ENCODE assay signal across 8 cellular contexts in the genomic region with DNA sequence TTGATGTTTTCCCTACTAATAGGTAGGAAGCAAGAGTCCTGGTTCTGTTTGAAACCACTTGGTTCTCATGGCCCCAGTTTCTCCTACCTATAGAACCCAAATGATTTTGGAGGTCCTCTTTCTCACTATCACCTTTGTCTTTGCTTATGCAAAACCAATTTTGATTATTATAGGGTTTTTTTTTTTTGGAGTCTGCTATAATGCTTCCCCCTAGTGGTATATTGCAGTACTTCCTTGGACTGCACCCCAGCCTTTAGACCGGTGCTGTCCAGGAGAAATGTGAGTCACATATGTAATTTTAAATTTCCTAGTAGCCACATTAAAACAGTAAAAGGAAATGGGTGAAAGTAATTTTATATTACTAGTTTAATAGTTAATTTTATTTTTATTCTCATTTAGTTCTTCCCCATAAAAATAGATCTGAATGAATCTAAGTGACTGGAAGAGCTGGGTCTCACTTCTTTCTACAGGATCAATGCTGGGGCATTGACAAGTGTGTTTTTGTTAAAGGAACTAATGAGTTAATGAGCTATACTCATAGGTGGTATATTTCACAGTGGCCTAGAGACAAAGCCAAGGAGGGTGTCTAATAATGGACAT. TPM values are rescaled to one million over a fixed set of nuclear protein-coding genes. Genes with fewer than 3 reads are reported as not detected.
DNase-seq lines count a peak whose midpoint lies in the region; ATAC-seq and TF ChIP-seq lines count a peak whose summit lies in the region.

No MANE protein-coding gene starts in this region.

- no peak for TF ChIP-seq POLR2A in erythroblast (IDR thresholded peaks at IDR 0.05; ENCODE audit: low read length)

- TF ChIP-seq CTCF in LNCaP clone FGC (IDR thresholded peaks at IDR 0.05; ENCODE audit: control insufficient read depth, extremely low read depth, insufficient read depth) (peak; percentile 63), neural cell (IDR thresholded peaks at IDR 0.05; ENCODE audit: poor library complexity, severe bottlenecking) (peak; percentile 76)

- H3K79me2 ChIP-seq in neural cell (replicated peaks; ENCODE audit: insufficient read depth, low read length): no peaks in the 10 kb centered on the region

- H3K27ac ChIP-seq in neural cell (ENCODE audit: low read length): no peak overlapping the region

- no peaks in the 10 kb centered on the region for H3K36me3 ChIP-seq in neural cell (ENCODE audit: insufficient read depth, low read length)

- peak; percentile 38 to 44 for DNase-seq in activated T-cell treated with anti-CD3 and anti-CD28 coated beads, Interleukin-2, amount 50 U/mL, for 72 hours
- DNase-seq in activated T-cell treated with anti-CD3 and anti-CD28 coated beads for 4 hours (no peak), LNCaP clone FGC (ENCODE audit: low read depth) (no peak), SKM-1 treated with dmso at 0.1 percent for 144 hours (lab: John Stamatoyannopoulos, UW; ENCODE audit: unreplicated experiment) (peak; percentile 80), erythroblast (lab: John Stamatoyannopoulos, UW) (peak; percentile 48 to 70), cortex of kidney (lab: John Stamatoyannopoulos, UW) (no peak)

- peaks cover 39% of the 10 kb centered on the region for H3K27me3 ChIP-seq in neural cell (ENCODE audit: insufficient read depth, low read depth, low read length)

- H3F3A ChIP-seq in neural cell (ENCODE audit: insufficient read depth, low read length, poor library complexity, severe bottlenecking): no peaks in the 10 kb centered on the region

- H3K4me1 Mint-ChIP-seq in activated T-cell treated with anti-CD3 and anti-CD28 coated beads, Interleukin-2, amount 50 U/mL, for 72 hours (ENCODE audit: low read depth): peaks cover 83% of the 10 kb centered on the region

- TF ChIP-seq RAD21 in neural cell (conservative IDR thresholded peaks at IDR 0.05): peak; percentile 67

- no peaks in the 10 kb centered on the region for H3K9me3 Mint-ChIP-seq in activated T-cell treated with anti-CD3 and anti-CD28 coated beads, Interleukin-2, amount 50 U/mL, for 72 hours

- H3K9me3 ChIP-seq in neural cell (ENCODE audit: low read length): no peaks in the 10 kb centered on the region

- H3K27ac Mint-ChIP-seq in activated T-cell treated with anti-CD3 and anti-CD28 coated beads, Interleukin-2, amount 50 U/mL, for 72 hours: no peak overlapping the region

- H2AFZ ChIP-seq in neural cell (ENCODE audit: low read depth, low read length): no peak overlapping the region

- peak overlapping the region in 1 of 2 donors; percentile 52 for H3K4me3 Mint-ChIP-seq in activated T-cell treated with anti-CD3 and anti-CD28 coated beads, Interleukin-2, amount 50 U/mL, for 72 hours

- H3K9ac ChIP-seq in neural cell (ENCODE audit: low read length): no peak overlapping the region

- H3K9me2 ChIP-seq in neural cell (ENCODE audit: insufficient read depth, low read length): no peaks in the 10 kb centered on the region

- H3K4me3 ChIP-seq in LNCaP clone FGC (ENCODE audit: low read depth, low read length) (no peak overlapping the region), neural cell (ENCODE audit: low read length) (no peak overlapping the region)

- H3K27me3 Mint-ChIP-seq in activated T-cell treated with anti-CD3 and anti-CD28 coated beads, Interleukin-2, amount 50 U/mL, for 72 hours (ENCODE audit: low read depth): no peaks in the 10 kb centered on the region

- no peaks in the 10 kb centered on the region for H4K20me1 ChIP-seq in neural cell (ENCODE audit: insufficient read depth)

- peaks cover 3 to 9% of the 10 kb centered on the region in 2 donors for H3K36me3 Mint-ChIP-seq in activated T-cell treated with anti-CD3 and anti-CD28 coated beads, Interleukin-2, amount 50 U/mL, for 72 hours (ENCODE audit: insufficient read depth in 2 of 2)

- ATAC-seq in activated T-cell treated with anti-CD3 and anti-CD28 coated beads, Interleukin-2, amount 50 U/mL, for 72 hours (replicated peaks in 1 of 2): peak; percentile 38
- ATAC-seq in HG03378 (IDR thresholded peaks at IDR 0.05; ENCODE audit: unreplicated experiment): no peak

- no peak for TF ChIP-seq EP300 in neural cell (conservative IDR thresholded peaks at IDR 0.05; ENCODE audit: poor library complexity, severe bottlenecking)

- H3K4me2 ChIP-seq in neural cell (ENCODE audit: low read length): no peak overlapping the region

TF ChIP-seq in neural cell, 6 proteins besides CTCF, POLR2A, EP300 and RAD21:
- TF ChIP-seq SMC3 (conservative IDR thresholded peaks at IDR 0.05; ENCODE audit: poor library complexity) (peak; percentile 76), REST (IDR thresholded peaks at IDR 0.05; ENCODE audit: borderline replicate concordance) (no peak)

RNA-seq across cellular contexts. Expression of gene FCMR, which starts 10.6 kb away (rescaled TPM):
- total RNA-seq in activated T-cell treated with anti-CD3 and anti-CD28 coated beads, Interleukin-2, amount 50 U/mL, for 72 hours: 10 to 100 TPM; 47.3 to 50.3 TPM
- polyA plus RNA-seq in neural cell: not detected in 2 replicates
- not detected in 2 replicates for polyA minus RNA-seq in neural cell

RNA-seq across cellular contexts. Expression of gene IL24, which starts 13.9 kb away (rescaled TPM):
- total RNA-seq in activated T-cell treated with anti-CD3 and anti-CD28 coated beads, Interleukin-2, amount 50 U/mL, for 72 hours: 1 to 10 TPM; 3.9 to 5.2 TPM
- polyA plus RNA-seq in neural cell: not detected in 2 replicates
- polyA minus RNA-seq in neural cell: not detected in 2 replicates

RNA-seq across cellular contexts. Expression of gene PIGR, which starts 35.1 kb away (rescaled TPM):
- total RNA-seq in activated T-cell treated with anti-CD3 and anti-CD28 coated beads, Interleukin-2, amount 50 U/mL, for 72 hours: under 1 TPM in 1 of 2 donors, not detected in 1; 0.12 TPM
- polyA plus RNA-seq in neural cell: not detected in 2 replicates
- not detected in 2 replicates for polyA minus RNA-seq in neural cell

RNA-seq across cellular contexts. Expression of gene IL20, which starts 45.7 kb away (rescaled TPM):
- under 1 TPM in 1 of 2 donors, not detected in 1; 0.28 TPM for total RNA-seq in activated T-cell treated with anti-CD3 and anti-CD28 coated beads, Interleukin-2, amount 50 U/mL, for 72 hours
- not detected in 2 replicates for polyA plus RNA-seq in neural cell
- polyA minus RNA-seq in neural cell: not detected in 2 replicates

RNA-seq across cellular contexts. Expression of gene FCAMR, which starts 59.1 kb away (rescaled TPM):
- total RNA-seq in activated T-cell treated with anti-CD3 and anti-CD28 coated beads, Interleukin-2, amount 50 U/mL, for 72 hours: not detected
- polyA plus RNA-seq in neural cell: not detected in 2 replicates
- not detected in 2 replicates for polyA minus RNA-seq in neural cell

Comparison
In these comparisons a context has a peak if more than half of its experiments do, and no peak if none do; other contexts are left out.
1. DNase-seq: peak in activated T-cell treated with anti-CD3 and anti-CD28 coated beads, Interleukin-2, amount 50 U/mL, for 72 hours (2 of 2), SKM-1 treated with dmso at 0.1 percent for 144 hours (single experiment) and erythroblast (2 of 2); none in activated T-cell treated with anti-CD3 and anti-CD28 coated beads for 4 hours (single experiment), LNCaP clone FGC (single experiment) and cortex of kidney (single experiment).